8 cellular contexts compared by ENCODE assay signal in the genomic region with DNA sequence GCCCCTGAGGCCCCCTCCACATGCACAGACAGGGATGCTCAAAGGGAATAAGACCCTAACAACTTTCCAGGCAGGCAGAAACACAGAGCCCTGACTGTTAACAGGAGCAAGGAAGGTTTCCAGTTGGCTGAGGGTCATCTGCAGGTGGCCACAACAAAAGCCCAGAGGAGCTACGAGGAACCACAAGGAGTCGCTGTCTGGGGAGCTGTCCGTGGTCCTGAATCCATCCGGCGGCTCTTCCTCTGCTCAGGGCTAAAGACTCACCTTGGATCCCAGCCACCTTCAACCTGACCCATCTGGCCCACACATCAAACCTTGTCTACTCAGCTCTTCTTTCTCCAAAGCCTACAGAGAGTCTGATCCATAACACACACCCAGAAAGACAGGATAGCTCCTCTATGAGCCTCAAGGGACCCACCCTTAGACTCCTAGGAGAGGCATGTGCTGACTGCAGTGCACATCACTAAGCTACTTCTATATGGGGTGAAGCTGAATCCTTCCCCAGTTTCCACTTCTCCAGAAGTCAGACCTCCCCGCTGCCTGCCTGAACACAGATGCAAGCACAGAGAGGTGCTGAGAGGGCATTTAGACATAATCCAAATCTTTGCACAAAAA.
DNase-seq lines count a peak whose midpoint lies in the region; ATAC-seq and TF ChIP-seq lines count a peak whose summit lies in the region.

No MANE protein-coding gene starts in this region.

- POLR2A ChIA-PET in A673 (lab: Charles Lee; ENCODE audit: low non-redundant PET): no interaction called here

- no peak overlapping the region for H3K27ac Mint-ChIP-seq in GM23338

- H4K20me1 ChIP-seq in GM23338 (replicated peaks; ENCODE audit: insufficient read depth): no peaks in the 10 kb centered on the region

- H3K36me3 ChIP-seq in A673 (ENCODE audit: insufficient read depth, low read length, poor library complexity, severe bottlenecking) (no peaks in the 10 kb centered on the region), GM23338 (ENCODE audit: insufficient read depth) (no peaks in the 10 kb centered on the region), suprapubic skin (no peaks in the 10 kb centered on the region), BE2C (no peaks in the 10 kb centered on the region)

- H3K4me3 Mint-ChIP-seq in GM23338: no peak overlapping the region

- no peak for TF ChIP-seq POLR2A in suprapubic skin (IDR thresholded peaks at IDR 0.05)

- intact Hi-C loops in A673 (cut with micrococcal nuclease; ENCODE audit: unreplicated experiment): no loop called here
- intact Hi-C loops in right cardiac atrium (cut with DNase I): no loop called here

- H3K27ac ChIP-seq in A673 (ENCODE audit: low read depth, low read length, poor library complexity, severe bottlenecking) (no peak overlapping the region), GM23338 (ENCODE audit: low read depth) (no peak overlapping the region), right cardiac atrium (ENCODE audit: low read length) (no peak overlapping the region), suprapubic skin (no peak overlapping the region)

- peaks cover 54% of the 10 kb centered on the region for H3K27me3 ChIP-seq in A673 (replicated peaks; ENCODE audit: insufficient read depth, low read depth, low read length, poor library complexity)
- no peaks in the 10 kb centered on the region for H3K27me3 ChIP-seq in GM23338 (ENCODE audit: insufficient read depth)
- no peaks in the 10 kb centered on the region for H3K27me3 ChIP-seq in right cardiac atrium (ENCODE audit: control insufficient read depth, insufficient read depth)
- peaks cover 46% of the 10 kb centered on the region for H3K27me3 ChIP-seq in suprapubic skin
- no peaks in the 10 kb centered on the region for H3K27me3 ChIP-seq in BE2C

- H3K4me1 ChIP-seq in A673 (ENCODE audit: insufficient read depth, low read length, poor library complexity, severe bottlenecking) (no peaks in the 10 kb centered on the region), GM23338 (ENCODE audit: insufficient read depth) (peaks cover 21% of the 10 kb centered on the region), right cardiac atrium (ENCODE audit: control insufficient read depth, insufficient read depth, low read length) (no peaks in the 10 kb centered on the region), suprapubic skin (no peaks in the 10 kb centered on the region), BE2C (no peaks in the 10 kb centered on the region)

- in situ Hi-C loops in SK-MEL-5 (cut with HindIII; ENCODE audit: low pct_unique_long_range_greater_than_20kb, low sequenced_read_pairs): no loop called here

- H3K9me3 ChIP-seq in A673 (ENCODE audit: low read depth, low read length, poor library complexity, severe bottlenecking): no peaks in the 10 kb centered on the region
- no peaks in the 10 kb centered on the region for H3K9me3 ChIP-seq in right cardiac atrium (ENCODE audit: control insufficient read depth, low read length)
- no peaks in the 10 kb centered on the region for H3K9me3 ChIP-seq in suprapubic skin
- no peaks in the 10 kb centered on the region for H3K9me3 ChIP-seq in BE2C

- TF ChIP-seq EP300 in suprapubic skin (IDR thresholded peaks at IDR 0.05): no peak

- H3F3A ChIP-seq in GM23338 (replicated peaks; ENCODE audit: low read depth): no peaks in the 10 kb centered on the region

- H3K4me3 ChIP-seq in A673 (ENCODE audit: low read depth, low read length, poor library complexity, severe bottlenecking) (no peak overlapping the region), GM23338 (no peak overlapping the region), right cardiac atrium (ENCODE audit: low read length) (no peak overlapping the region), suprapubic skin (no peak overlapping the region), BE2C (ENCODE audit: low read depth, low read length) (no peak overlapping the region)

- no peaks in the 10 kb centered on the region for H3K79me2 ChIP-seq in GM23338 (replicated peaks; ENCODE audit: insufficient read depth)

- H3K4me1 Mint-ChIP-seq in GM23338: peaks cover 30% of the 10 kb centered on the region

- H3K9me2 ChIP-seq in GM23338 (ENCODE audit: insufficient read depth): no peaks in the 10 kb centered on the region

- no peak overlapping the region for H3K4me2 ChIP-seq in GM23338

- peak; percentile 89 for TF ChIP-seq CTCF in A673 (conservative IDR thresholded peaks at IDR 0.05; ENCODE audit: low read depth, low read length)
- peak; percentile 83 to 91 for TF ChIP-seq CTCF in GM23338 (conservative IDR thresholded peaks at IDR 0.05; ENCODE audit: low read depth in 2 of 2)
- TF ChIP-seq CTCF in suprapubic skin (IDR thresholded peaks at IDR 0.05): peak in 1 of 2 donors; percentile 60
- no peak; the same call in 1 of the 2 replicates for TF ChIP-seq CTCF in BE2C (IDR thresholded peaks at IDR 0.05; ENCODE audit: low read depth, low read length)

- ATAC-seq in GM23338 (peak; percentile 78), right cardiac atrium (peak; percentile 52 to 63)

- H3K36me3 Mint-ChIP-seq in GM23338 (ENCODE audit: low read depth): no peaks in the 10 kb centered on the region

- CTCF ChIA-PET in A673 (lab: Charles Lee): interaction anchor here (0.6 to 1.9 kb wide), 5 partner anchors 9 to 501 kb away, joined by 3 to 9 read pairs (median 5); no protein-coding TSS in a partner anchor

- H3K9me3 Mint-ChIP-seq in GM23338: no peaks in the 10 kb centered on the region

- no peak overlapping the region for H2AFZ ChIP-seq in GM23338

- H3K27me3 Mint-ChIP-seq in GM23338 (ENCODE audit: insufficient read depth, low read depth, poor library complexity): no peaks in the 10 kb centered on the region

- DNase-seq in A673 (ENCODE audit: low spot score) (peak; percentile 61), GM23338 (ENCODE audit: low spot score) (peak; percentile 93), SK-MEL-5 (ENCODE audit: low read depth, low spot score) (peak; percentile 63), right cardiac atrium (peak in 2 of 3 donors; percentile 48 to 74), suprapubic skin (ENCODE audit: low spot score in 2 of 2) (no peak), BE2C (no peak)
- DNase-seq in activated naive CD4-positive, alpha-beta T cell treated with anti-CD3 and anti-CD28 coated beads, Interleukin-2, amount 50 U/mL, for 16 hours: peak; percentile 45
- DNase-seq in stimulated activated CD4-positive, alpha-beta T cell treated with anti-CD3 and anti-CD28 coated beads, Interleukin-15, amount 100 ng/mL, for 48 hours (ENCODE audit: low read depth in 2 of 2): peak; percentile 20 to 52

- 14% methylated on average over 6 of the region's 6 CpGs for WGBS in right cardiac atrium
- 18% methylated on average over 6 of the region's 6 CpGs for WGBS in suprapubic skin

- BruUV-seq in A673 (replicated peaks; lab: Mats Ljungman, UMichigan): no TSS peak

TF ChIP-seq in GM23338, 12 proteins besides CTCF, POLR2A, EP300 and RAD21 (continues in another document):
- TF ChIP-seq, protein P1, sequence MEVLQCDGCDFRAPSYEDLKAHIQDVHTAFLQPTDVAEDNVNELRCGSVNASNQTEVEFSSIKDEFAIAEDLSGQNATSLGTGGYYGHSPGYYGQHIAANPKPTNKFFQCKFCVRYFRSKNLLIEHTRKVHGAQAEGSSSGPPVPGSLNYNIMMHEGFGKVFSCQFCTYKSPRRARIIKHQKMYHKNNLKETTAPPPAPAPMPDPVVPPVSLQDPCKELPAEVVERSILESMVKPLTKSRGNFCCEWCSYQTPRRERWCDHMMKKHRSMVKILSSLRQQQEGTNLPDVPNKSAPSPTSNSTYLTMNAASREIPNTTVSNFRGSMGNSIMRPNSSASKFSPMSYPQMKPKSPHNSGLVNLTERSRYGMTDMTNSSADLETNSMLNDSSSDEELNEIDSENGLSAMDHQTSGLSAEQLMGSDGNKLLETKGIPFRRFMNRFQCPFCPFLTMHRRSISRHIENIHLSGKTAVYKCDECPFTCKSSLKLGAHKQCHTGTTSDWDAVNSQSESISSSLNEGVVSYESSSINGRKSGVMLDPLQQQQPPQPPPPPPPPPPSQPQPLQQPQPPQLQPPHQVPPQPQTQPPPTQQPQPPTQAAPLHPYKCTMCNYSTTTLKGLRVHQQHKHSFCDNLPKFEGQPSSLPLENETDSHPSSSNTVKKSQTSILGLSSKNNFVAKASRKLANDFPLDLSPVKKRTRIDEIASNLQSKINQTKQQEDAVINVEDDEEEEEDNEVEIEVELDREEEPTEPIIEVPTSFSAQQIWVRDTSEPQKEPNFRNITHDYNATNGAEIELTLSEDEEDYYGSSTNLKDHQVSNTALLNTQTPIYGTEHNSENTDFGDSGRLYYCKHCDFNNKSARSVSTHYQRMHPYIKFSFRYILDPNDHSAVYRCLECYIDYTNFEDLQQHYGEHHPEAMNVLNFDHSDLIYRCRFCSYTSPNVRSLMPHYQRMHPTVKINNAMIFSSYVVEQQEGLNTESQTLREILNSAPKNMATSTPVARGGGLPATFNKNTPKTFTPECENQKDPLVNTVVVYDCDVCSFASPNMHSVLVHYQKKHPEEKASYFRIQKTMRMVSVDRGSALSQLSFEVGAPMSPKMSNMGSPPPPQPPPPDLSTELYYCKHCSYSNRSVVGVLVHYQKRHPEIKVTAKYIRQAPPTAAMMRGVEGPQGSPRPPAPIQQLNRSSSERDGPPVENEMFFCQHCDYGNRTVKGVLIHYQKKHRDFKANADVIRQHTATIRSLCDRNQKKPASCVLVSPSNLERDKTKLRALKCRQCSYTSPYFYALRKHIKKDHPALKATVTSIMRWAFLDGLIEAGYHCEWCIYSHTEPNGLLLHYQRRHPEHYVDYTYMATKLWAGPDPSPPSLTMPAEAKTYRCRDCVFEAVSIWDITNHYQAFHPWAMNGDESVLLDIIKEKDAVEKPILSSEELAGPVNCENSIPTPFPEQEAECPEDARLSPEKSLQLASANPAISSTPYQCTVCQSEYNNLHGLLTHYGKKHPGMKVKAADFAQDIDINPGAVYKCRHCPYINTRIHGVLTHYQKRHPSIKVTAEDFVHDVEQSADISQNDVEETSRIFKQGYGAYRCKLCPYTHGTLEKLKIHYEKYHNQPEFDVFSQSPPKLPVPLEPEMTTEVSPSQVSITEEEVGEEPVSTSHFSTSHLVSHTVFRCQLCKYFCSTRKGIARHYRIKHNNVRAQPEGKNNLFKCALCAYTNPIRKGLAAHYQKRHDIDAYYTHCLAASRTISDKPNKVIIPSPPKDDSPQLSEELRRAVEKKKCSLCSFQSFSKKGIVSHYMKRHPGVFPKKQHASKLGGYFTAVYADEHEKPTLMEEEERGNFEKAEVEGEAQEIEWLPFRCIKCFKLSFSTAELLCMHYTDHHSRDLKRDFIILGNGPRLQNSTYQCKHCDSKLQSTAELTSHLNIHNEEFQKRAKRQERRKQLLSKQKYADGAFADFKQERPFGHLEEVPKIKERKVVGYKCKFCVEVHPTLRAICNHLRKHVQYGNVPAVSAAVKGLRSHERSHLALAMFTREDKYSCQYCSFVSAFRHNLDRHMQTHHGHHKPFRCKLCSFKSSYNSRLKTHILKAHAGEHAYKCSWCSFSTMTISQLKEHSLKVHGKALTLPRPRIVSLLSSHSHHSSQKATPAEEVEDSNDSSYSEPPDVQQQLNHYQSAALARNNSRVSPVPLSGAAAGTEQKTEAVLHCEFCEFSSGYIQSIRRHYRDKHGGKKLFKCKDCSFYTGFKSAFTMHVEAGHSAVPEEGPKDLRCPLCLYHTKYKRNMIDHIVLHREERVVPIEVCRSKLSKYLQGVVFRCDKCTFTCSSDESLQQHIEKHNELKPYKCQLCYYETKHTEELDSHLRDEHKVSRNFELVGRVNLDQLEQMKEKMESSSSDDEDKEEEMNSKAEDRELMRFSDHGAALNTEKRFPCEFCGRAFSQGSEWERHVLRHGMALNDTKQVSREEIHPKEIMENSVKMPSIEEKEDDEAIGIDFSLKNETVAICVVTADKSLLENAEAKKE (CRISPR knock-in tag; IDR thresholded peaks at IDR 0.05): peak; percentile 85

Comparison
In these comparisons a context has a peak if more than half of its experiments do, and no peak if none do; other contexts are left out.
1. DNase-seq: peak in A673 (single experiment), GM23338 (single experiment), SK-MEL-5 (single experiment), activated naive CD4-positive, alpha-beta T cell treated with anti-CD3 and anti-CD28 coated beads, Interleukin-2, amount 50 U/mL, for 16 hours (single experiment), right cardiac atrium (2 of 3) and stimulated activated CD4-positive, alpha-beta T cell treated with anti-CD3 and anti-CD28 coated beads, Interleukin-15, amount 100 ng/mL, for 48 hours (2 of 2); none in suprapubic skin (0 of 2) and BE2C (single experiment).